Comparison of ENCODE assay signal across 8 cellular contexts in the genomic region with DNA sequence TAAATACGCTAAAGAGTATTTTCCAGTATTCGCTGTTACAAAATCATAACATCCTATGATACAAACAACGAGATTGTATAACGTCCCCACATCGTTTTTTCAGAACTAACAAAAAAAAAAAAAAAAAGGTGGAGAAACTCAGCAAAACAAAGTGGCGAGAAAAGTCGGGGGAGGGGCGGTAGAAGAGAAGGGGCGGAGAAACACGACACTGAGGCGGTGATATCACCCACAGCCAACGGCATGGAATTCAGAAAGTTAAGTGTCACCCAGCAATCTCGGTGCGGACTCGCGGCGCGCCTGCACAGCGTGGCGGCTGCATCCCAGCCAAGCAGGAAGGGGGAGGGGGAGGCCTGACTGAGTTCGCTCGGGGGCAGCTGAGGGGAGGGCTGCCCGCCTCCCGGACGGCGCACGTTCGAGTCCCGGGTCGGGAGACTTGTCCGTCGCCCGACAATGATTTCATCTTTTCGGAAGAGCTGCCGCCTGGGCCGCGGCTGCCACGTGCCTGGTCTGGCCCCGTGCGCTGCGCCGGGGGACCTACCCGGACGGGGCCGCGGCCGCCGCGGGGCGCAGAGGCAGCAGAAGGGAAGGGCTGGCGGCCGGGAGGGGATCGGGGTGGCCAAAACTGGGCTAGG. TPM values are rescaled to one million over a fixed set of nuclear protein-coding genes. Genes with fewer than 3 reads are reported as not detected.
DNase-seq lines count a peak whose midpoint lies in the region; ATAC-seq and TF ChIP-seq lines count a peak whose summit lies in the region.

No MANE protein-coding gene starts in this region.

- H3K4me3 ChIP-seq in spleen: peak overlapping the region; percentile 66 to 94 (median 84)

- H3K27ac ChIP-seq in spleen: peak overlapping the region; percentile 92 to 98 (median 96)

- H3K27me3 ChIP-seq in spleen (replicated peaks in 1 of 7): peaks cover 0 to 24% (median 0%) of the 10 kb centered on the region in 7 donors

- peak in 2 of 3 donors; percentile 30 to 91 for TF ChIP-seq POLR2A in spleen (IDR thresholded peaks at IDR 0.05)

- DNase-seq in GM13976 (ENCODE audit: low spot score): peak; percentile 72
- DNase-seq in NCI-H446 treated with DMSO at 0.1 percent for 48 hours (lab: John Stamatoyannopoulos, UW): peak; percentile 82
- DNase-seq in activated CD4-positive, alpha-beta T cell treated with anti-CD3 and anti-CD28 coated beads for 24 hours (ENCODE audit: low read depth in 2 of 2): peak; percentile 66 to 68
- DNase-seq in cerebellum (ENCODE audit: low spot score): peak; percentile 63
- DNase-seq in islet precursor cell: peak; percentile 97
- peak; percentile 94 for DNase-seq in spleen

- intact Hi-C loops in spleen (cut with DNase I; ENCODE audit: low total_unique reads): no loop called here

- ATAC-seq in HG03108 (IDR thresholded peaks at IDR 0.05; ENCODE audit: unreplicated experiment): peak; percentile 27
- no peak for ATAC-seq in HG02763 (IDR thresholded peaks at IDR 0.05; ENCODE audit: unreplicated experiment)

- H3K36me3 ChIP-seq in spleen: no peaks in the 10 kb centered on the region

- TF ChIP-seq CTCF in GM13976 (IDR thresholded peaks at IDR 0.05; ENCODE audit: borderline replicate concordance, control extremely low read depth, extremely low read depth, insufficient read depth, missing control alignments) (peak; percentile 7), spleen (IDR thresholded peaks at IDR 0.05 in 8 of 11, conservative IDR thresholded peaks at IDR 0.05 in 3 of 11) (no peak)

- in situ Hi-C loops in GM13976 (cut with MboI; ENCODE audit: low sequenced_read_pairs, unreplicated experiment): no loop called here

- WGBS in spleen, 5 donors: 1 to 2% (median 1%) methylated on average over 29 to 53 of the region's 53 CpGs

- no peaks in the 10 kb centered on the region for H3K9me3 ChIP-seq in spleen

- peaks cover 17 to 89% (median 66%) of the 10 kb centered on the region in 6 donors for H3K4me1 ChIP-seq in spleen

RNA-seq across cellular contexts. Expression of a gene that starts 0.8 kb away (rescaled TPM):
- total RNA-seq in cerebellum (30.7 TPM), spleen (10 to 100 TPM; 25.5 to 45.4 (median 35.7) TPM)
- 1 to 10 TPM; 5.0 to 9.4 (median 6.2) TPM for polyA plus RNA-seq in spleen
